10 cellular contexts compared by ENCODE assay signal in the genomic region with DNA sequence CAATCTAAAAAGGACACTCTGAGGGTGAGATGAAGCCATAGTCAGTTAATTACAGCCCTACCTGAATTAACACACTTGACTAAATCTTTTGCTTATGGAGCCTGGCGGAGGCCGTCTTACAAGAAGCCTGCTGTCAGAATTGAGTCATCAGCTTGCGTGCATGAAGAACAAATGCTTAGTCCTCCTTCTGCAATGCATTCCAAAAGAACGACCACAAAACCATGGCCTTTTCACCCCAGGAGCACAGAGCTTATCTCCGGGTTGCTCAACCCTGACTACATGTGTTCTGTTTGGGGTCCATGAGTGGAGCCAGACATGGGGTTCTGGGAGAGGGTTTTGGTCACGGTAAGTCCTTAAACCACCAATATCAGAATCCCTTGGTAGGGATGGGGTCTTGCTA.
DNase-seq lines count a peak whose midpoint lies in the region; ATAC-seq, FAIRE-seq and TF ChIP-seq lines count a peak whose summit lies in the region.
"Had no signal": no experiment of that assay in that cellular context is flagged by ENCODE, and none has a peak within 500 bp of the region (broad histone marks: within the 10 kb centered on the region; RNA-seq: fewer than 3 reads in every experiment).

No MANE protein-coding gene starts in this region.

- intact Hi-C loops in activated CD8-positive, alpha-beta T cell treated with anti-CD3 and anti-CD28 coated beads for 36 hours (cut with micrococcal nuclease) = no loop called here

- H3K9me3 Mint-ChIP-seq in activated CD8-positive, alpha-beta T cell treated with anti-CD3 and anti-CD28 coated beads, Interleukin-2, amount 10 ng/mL, durations not matched to agents 7 days and 5 days (ENCODE audit: insufficient read depth) = no peaks in the 10 kb centered on the region
- no peaks in the 10 kb centered on the region for H3K9me3 Mint-ChIP-seq in activated CD8-positive, alpha-beta T cell treated with anti-CD3 and anti-CD28 coated beads for 36 hours

- no peaks in the 10 kb centered on the region for H3K27me3 ChIP-seq in HL-60 (ENCODE audit: insufficient read depth, poor library complexity, severe bottlenecking)

- no peaks in the 10 kb centered on the region for H3K36me3 Mint-ChIP-seq in activated CD8-positive, alpha-beta T cell treated with anti-CD3 and anti-CD28 coated beads, Interleukin-2, amount 10 ng/mL, durations not matched to agents 7 days and 5 days (ENCODE audit: low read depth)
- H3K36me3 Mint-ChIP-seq in activated CD8-positive, alpha-beta T cell treated with anti-CD3 and anti-CD28 coated beads for 36 hours (ENCODE audit: low read depth) = no peaks in the 10 kb centered on the region

- POLR2A ChIA-PET in activated CD8-positive, alpha-beta T cell treated with anti-CD3 and anti-CD28 coated beads, Interleukin-2, amount 10 ng/mL, durations not matched to agents 7 days and 5 days (lab: Charles Lee) = no interaction called here
- POLR2A ChIA-PET in activated CD8-positive, alpha-beta T cell treated with anti-CD3 and anti-CD28 coated beads for 36 hours (lab: Charles Lee) = interaction anchor here (0.6 to 1.5 kb wide), 4 partner anchors 8 to 65 kb away, joined by 3 to 5 read pairs (median 3); no protein-coding TSS in a partner anchor

- H3K27ac ChIP-seq in HL-60 (replicated peaks) = peak overlapping the region; percentile 66
- H3K27ac ChIP-seq: 22Rv1 had no signal

- H3K27me3 Mint-ChIP-seq in activated CD8-positive, alpha-beta T cell treated with anti-CD3 and anti-CD28 coated beads, Interleukin-2, amount 10 ng/mL, durations not matched to agents 7 days and 5 days (ENCODE audit: low read depth) = no peaks in the 10 kb centered on the region
- peaks cover 2% of the 10 kb centered on the region for H3K27me3 Mint-ChIP-seq in activated CD8-positive, alpha-beta T cell treated with anti-CD3 and anti-CD28 coated beads for 36 hours

- H3K4me1 Mint-ChIP-seq in activated CD8-positive, alpha-beta T cell treated with anti-CD3 and anti-CD28 coated beads, Interleukin-2, amount 10 ng/mL, durations not matched to agents 7 days and 5 days (ENCODE audit: low read depth) = peaks cover 4% of the 10 kb centered on the region
- H3K4me1 Mint-ChIP-seq in activated CD8-positive, alpha-beta T cell treated with anti-CD3 and anti-CD28 coated beads for 36 hours (ENCODE audit: low read depth) = peaks cover 6% of the 10 kb centered on the region

- no peak for ATAC-seq in activated CD8-positive, alpha-beta T cell treated with anti-CD3 and anti-CD28 coated beads, Interleukin-2, amount 10 ng/mL, durations not matched to agents 7 days and 5 days
- ATAC-seq in activated CD8-positive, alpha-beta T cell treated with anti-CD3 and anti-CD28 coated beads for 36 hours = no peak

- no peak overlapping the region for H3K4me3 ChIP-seq in HL-60 (replicated peaks; ENCODE audit: insufficient read depth, low read length)

- TF ChIP-seq CTCF in activated CD8-positive, alpha-beta T cell treated with anti-CD3 and anti-CD28 coated beads for 36 hours (IDR thresholded peaks at IDR 0.05) = no peak
- TF ChIP-seq CTCF in HL-60 (IDR thresholded peaks at IDR 0.05; ENCODE audit: insufficient read depth, low read length) = no peak

- H3K27ac Mint-ChIP-seq in activated CD8-positive, alpha-beta T cell treated with anti-CD3 and anti-CD28 coated beads, Interleukin-2, amount 10 ng/mL, durations not matched to agents 7 days and 5 days = no peak overlapping the region
- no peak overlapping the region for H3K27ac Mint-ChIP-seq in activated CD8-positive, alpha-beta T cell treated with anti-CD3 and anti-CD28 coated beads for 36 hours

- H3K4me3 Mint-ChIP-seq in activated CD8-positive, alpha-beta T cell treated with anti-CD3 and anti-CD28 coated beads, Interleukin-2, amount 10 ng/mL, durations not matched to agents 7 days and 5 days = no peak overlapping the region
- no peak overlapping the region for H3K4me3 Mint-ChIP-seq in activated CD8-positive, alpha-beta T cell treated with anti-CD3 and anti-CD28 coated beads for 36 hours

- no peak for FAIRE-seq in urothelium cell line (lab: Jason Lieb, UNC)

- peak; percentile 12 for DNase-seq in activated CD8-positive, alpha-beta T cell treated with anti-CD3 and anti-CD28 coated beads, Interleukin-2, amount 10 ng/mL, durations not matched to agents 7 days and 5 days
- DNase-seq in activated CD8-positive, alpha-beta T cell treated with anti-CD3 and anti-CD28 coated beads for 36 hours = no peak
- peak; percentile 88 to 96 for DNase-seq in HL-60 (ENCODE audit: low read depth in 1 of 2, low spot score in 1 of 2)
- DNase-seq in brain pericyte (ENCODE audit: low read depth, low spot score) = peak; percentile 40
- peak; percentile 47 for DNase-seq in urothelium cell line (ENCODE audit: low spot score)
- DNase-seq in NCI-H1694 treated with DMSO at 0.1 percent for 48 hours (lab: John Stamatoyannopoulos, UW) = no peak
- DNase-seq in DMS153 (lab: John Stamatoyannopoulos, UW) = no peak
- no peak for DNase-seq in CD1c-positive myeloid dendritic cell (ENCODE audit: extremely low spot score)
- DNase-seq: effector CD4-positive, alpha-beta T cell had no signal

- CTCF ChIA-PET in activated CD8-positive, alpha-beta T cell treated with anti-CD3 and anti-CD28 coated beads, Interleukin-2, amount 10 ng/mL, durations not matched to agents 7 days and 5 days (lab: Charles Lee) = no interaction called here
- CTCF ChIA-PET in activated CD8-positive, alpha-beta T cell treated with anti-CD3 and anti-CD28 coated beads for 36 hours (lab: Charles Lee) = interaction anchor here (2.1 kb wide), 1 partner anchor 17 kb away, joined by 6 read pairs; no protein-coding TSS in a partner anchor

Comparison
In these comparisons a context has a peak if more than half of its experiments do, and no peak if none do; other contexts are left out.
1. DNase-seq: peak in activated CD8-positive, alpha-beta T cell treated with anti-CD3 and anti-CD28 coated beads, Interleukin-2, amount 10 ng/mL, durations not matched to agents 7 days and 5 days (single experiment), HL-60 (2 of 2), brain pericyte (single experiment) and urothelium cell line (single experiment); none in activated CD8-positive, alpha-beta T cell treated with anti-CD3 and anti-CD28 coated beads for 36 hours (single experiment), NCI-H1694 treated with DMSO at 0.1 percent for 48 hours (single experiment), DMS153 (single experiment) and CD1c-positive myeloid dendritic cell (single experiment).